Comparison of ENCODE assay signal across 11 cellular contexts in the genomic region with DNA sequence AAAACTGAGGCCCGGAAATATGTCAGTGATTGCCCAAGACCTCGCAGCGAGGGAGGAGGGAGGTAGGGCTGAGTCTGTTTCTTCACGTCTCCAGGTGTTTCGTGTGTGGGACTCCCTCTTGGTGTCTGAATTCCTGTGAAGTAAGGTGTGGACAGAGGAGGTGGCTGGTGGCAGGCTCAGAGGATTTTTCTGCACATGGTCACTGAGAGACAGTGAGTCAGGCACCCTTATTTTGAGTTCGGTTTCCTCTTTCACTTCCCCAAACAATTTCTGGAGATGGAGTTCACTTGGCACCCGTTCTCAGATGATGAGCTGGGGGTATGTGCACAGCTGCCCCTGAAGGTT. TPM values are rescaled to one million over a fixed set of nuclear protein-coding genes. Genes with fewer than 3 reads are reported as not detected.
DNase-seq lines count a peak whose midpoint lies in the region; ATAC-seq and TF ChIP-seq lines count a peak whose summit lies in the region.
"Had no signal": no experiment of that assay in that cellular context is flagged by ENCODE, and none has a peak within 500 bp of the region (broad histone marks: within the 10 kb centered on the region; RNA-seq: fewer than 3 reads in every experiment).

No MANE protein-coding gene starts in this region.

- H3K4me3 Mint-ChIP-seq in naive B cell: peak overlapping the region in 6 of 8 donors; percentile 2 to 59 (median 42)
- H3K4me3 Mint-ChIP-seq in activated T-helper 1 cell treated with anti-CD3 and anti-CD28 coated beads, Interleukin-12 subunit alpha, Interleukin-12 subunit beta, Interleukin-2, Interleukin-4 antibody, amounts not matched to agents 30 ng/mL and 10 ng/mL and 1 ng/mL, durations not matched to agents 14 hours and 24 hours and 36 hours: no peak overlapping the region

- H3K27ac ChIP-seq in RWPE2 (ENCODE audit: poor library complexity, severe bottlenecking): peak overlapping the region; percentile 84
- H3K27ac ChIP-seq in colonic mucosa: no peak overlapping the region
- H3K27ac ChIP-seq: psoas muscle had no signal

- H3K27ac Mint-ChIP-seq in naive B cell: peak overlapping the region in 4 of 6 donors; percentile 22 to 75 (median 48)
- no peak overlapping the region for H3K27ac Mint-ChIP-seq in activated T-helper 1 cell treated with anti-CD3 and anti-CD28 coated beads, Interleukin-12 subunit alpha, Interleukin-12 subunit beta, Interleukin-2, Interleukin-4 antibody, amounts not matched to agents 30 ng/mL and 10 ng/mL and 1 ng/mL, durations not matched to agents 14 hours and 24 hours and 36 hours

- intact Hi-C loops in colonic mucosa (cut with DNase I): no loop called here
- intact Hi-C loops in activated T-helper 1 cell treated with anti-CD3 and anti-CD28 coated beads, Interleukin-12 subunit alpha, Interleukin-12 subunit beta, Interleukin-2, Interleukin-4 antibody, amounts not matched to agents 30 ng/mL and 10 ng/mL and 1 ng/mL, durations not matched to agents 14 hours and 24 hours and 36 hours (cut with micrococcal nuclease): no loop called here

- H3K4me1 ChIP-seq in RWPE2 (ENCODE audit: insufficient read depth, poor library complexity, severe bottlenecking): peaks cover 21% of the 10 kb centered on the region
- H3K4me1 ChIP-seq in colonic mucosa: no peaks in the 10 kb centered on the region
- H3K4me1 ChIP-seq: psoas muscle had no signal

- H3K4me1 Mint-ChIP-seq in naive B cell: peaks cover 21 to 29% (median 26%) of the 10 kb centered on the region in 3 donors
- H3K4me1 Mint-ChIP-seq in activated T-helper 1 cell treated with anti-CD3 and anti-CD28 coated beads, Interleukin-12 subunit alpha, Interleukin-12 subunit beta, Interleukin-2, Interleukin-4 antibody, amounts not matched to agents 30 ng/mL and 10 ng/mL and 1 ng/mL, durations not matched to agents 14 hours and 24 hours and 36 hours (ENCODE audit: low read depth): peaks cover 5% of the 10 kb centered on the region

- H3K27me3 Mint-ChIP-seq in naive B cell: peaks cover 5 to 16% (median 8%) of the 10 kb centered on the region in 3 donors
- peaks cover 2% of the 10 kb centered on the region for H3K27me3 Mint-ChIP-seq in activated T-helper 1 cell treated with anti-CD3 and anti-CD28 coated beads, Interleukin-12 subunit alpha, Interleukin-12 subunit beta, Interleukin-2, Interleukin-4 antibody, amounts not matched to agents 30 ng/mL and 10 ng/mL and 1 ng/mL, durations not matched to agents 14 hours and 24 hours and 36 hours (ENCODE audit: insufficient read depth)

- H3K9me3 Mint-ChIP-seq in naive B cell: no peaks in the 10 kb centered on the region
- no peaks in the 10 kb centered on the region for H3K9me3 Mint-ChIP-seq in activated T-helper 1 cell treated with anti-CD3 and anti-CD28 coated beads, Interleukin-12 subunit alpha, Interleukin-12 subunit beta, Interleukin-2, Interleukin-4 antibody, amounts not matched to agents 30 ng/mL and 10 ng/mL and 1 ng/mL, durations not matched to agents 14 hours and 24 hours and 36 hours

- H3K9me3 ChIP-seq in RWPE2 (ENCODE audit: severe bottlenecking): no peaks in the 10 kb centered on the region
- no peaks in the 10 kb centered on the region for H3K9me3 ChIP-seq in colonic mucosa
- H3K9me3 ChIP-seq: psoas muscle had no signal

- no peaks in the 10 kb centered on the region for H3K36me3 Mint-ChIP-seq in naive B cell
- H3K36me3 Mint-ChIP-seq in activated T-helper 1 cell treated with anti-CD3 and anti-CD28 coated beads, Interleukin-12 subunit alpha, Interleukin-12 subunit beta, Interleukin-2, Interleukin-4 antibody, amounts not matched to agents 30 ng/mL and 10 ng/mL and 1 ng/mL, durations not matched to agents 14 hours and 24 hours and 36 hours (ENCODE audit: low read depth): no peaks in the 10 kb centered on the region

- H3K27me3 ChIP-seq in RWPE2 (ENCODE audit: insufficient read depth, poor library complexity, severe bottlenecking) (no peaks in the 10 kb centered on the region), colonic mucosa (no peaks in the 10 kb centered on the region)

- TF ChIP-seq CTCF in RWPE2 (IDR thresholded peaks at IDR 0.05; ENCODE audit: poor library complexity, severe bottlenecking): no peak
- TF ChIP-seq CTCF in colonic mucosa (IDR thresholded peaks at IDR 0.05): no peak

- no peak for DNase-seq in RWPE2 (ENCODE audit: low spot score)
- peak; percentile 61 for DNase-seq in naive B cell
- no peak for DNase-seq in colonic mucosa
- no peak for DNase-seq in COR-L47 (lab: John Stamatoyannopoulos, UW)
- DNase-seq in activated T-helper 1 cell treated with anti-CD3 and anti-CD28 coated beads, Interleukin-12 subunit alpha, Interleukin-12 subunit beta, Interleukin-2, Interleukin-4 antibody, amounts not matched to agents 30 ng/mL and 10 ng/mL and 1 ng/mL, durations not matched to agents 14 hours and 24 hours and 36 hours (ENCODE audit: low spot score): no peak
- DNase-seq: dermis blood vessel endothelial cell, DMS79 had no signal

- no peak overlapping the region for H3K4me3 ChIP-seq in RWPE2 (ENCODE audit: severe bottlenecking)
- H3K4me3 ChIP-seq in colonic mucosa: no peak overlapping the region
- H3K4me3 ChIP-seq: psoas muscle had no signal

- ATAC-seq in GM18498 (IDR thresholded peaks at IDR 0.05; ENCODE audit: unreplicated experiment) (peak; percentile 84), HG03103 (IDR thresholded peaks at IDR 0.05; ENCODE audit: low read depth, unreplicated experiment) (peak; percentile 84), RWPE2 (ENCODE audit: low read depth) (peak; percentile 54), naive B cell (ENCODE audit: low read depth in 2 of 2) (peak; percentile 99), HG03565 (IDR thresholded peaks at IDR 0.05; ENCODE audit: unreplicated experiment) (no peak)
- ATAC-seq: psoas muscle had no signal

- H3K36me3 ChIP-seq in RWPE2 (ENCODE audit: low read depth): no peaks in the 10 kb centered on the region
- H3K36me3 ChIP-seq in colonic mucosa: no peaks in the 10 kb centered on the region

- H3K9ac ChIP-seq in colonic mucosa (ENCODE audit: low read depth in 2 of 2, low read length in 2 of 2): no peak overlapping the region

RNA-seq across cellular contexts. Expression of a gene that starts 46.3 kb away (rescaled TPM):
- 10 to 100 TPM; 19.4 to 33.2 (median 23.7) TPM for polyA plus RNA-seq in naive B cell (ENCODE audit: low read depth in 6 of 6)
- 10 to 100 TPM; 43.7 to 54.8 TPM for total RNA-seq in colonic mucosa
- 37.8 and 40.3 TPM in 2 replicates for total RNA-seq in activated T-helper 1 cell treated with anti-CD3 and anti-CD28 coated beads, Interleukin-12 subunit alpha, Interleukin-12 subunit beta, Interleukin-2, Interleukin-4 antibody, amounts not matched to agents 30 ng/mL and 10 ng/mL and 1 ng/mL, durations not matched to agents 14 hours and 24 hours and 36 hours

RNA-seq across cellular contexts. Expression of a gene that starts 53.8 kb away (rescaled TPM):
- polyA plus RNA-seq in naive B cell (ENCODE audit: low read depth in 6 of 6): 10 to 100 TPM; 26.2 to 48.5 (median 46.9) TPM
- 10 to 100 TPM; 28.3 to 42.6 TPM for total RNA-seq in colonic mucosa
- total RNA-seq in activated T-helper 1 cell treated with anti-CD3 and anti-CD28 coated beads, Interleukin-12 subunit alpha, Interleukin-12 subunit beta, Interleukin-2, Interleukin-4 antibody, amounts not matched to agents 30 ng/mL and 10 ng/mL and 1 ng/mL, durations not matched to agents 14 hours and 24 hours and 36 hours: 16.0 and 17.3 TPM in 2 replicates
